In genomic region chr5:96565843-96566242, GRCh38 we compare ENCODE assay signal across 8 cellular contexts.
DNase-seq lines count a peak whose midpoint lies in the region; ATAC-seq and TF ChIP-seq lines count a peak whose summit lies in the region.

No MANE protein-coding gene starts in this region.

- no peaks in the 10 kb centered on the region for H4K20me1 ChIP-seq in IMR-90 (ENCODE audit: insufficient read depth, low read length)

- H3K23ac ChIP-seq in IMR-90 (ENCODE audit: low read depth, low read length), result no peak overlapping the region

- H2BK15ac ChIP-seq in IMR-90 (ENCODE audit: low read depth, low read length), result peak overlapping the region; percentile 63; the same call in 1 of the 3 replicates

- BruUV-seq in A673 (replicated peaks; lab: Mats Ljungman, UMichigan), result no TSS peak
- BruUV-seq in IMR-90 (replicated peaks; lab: Mats Ljungman, UMichigan), result no TSS peak

- no CpG with 5 or more reads among the region's 4 CpGs for WGBS in IMR-90 (ENCODE audit: extremely low coverage in 2 of 2, insufficient read length in 1 of 2), 2 experiments
- WGBS in lower leg skin, 2 donors, result 49 to 52% methylated on average over 4 of the region's 4 CpGs
- 82 to 85% methylated on average over 4 of the region's 4 CpGs for WGBS in upper lobe of left lung, 2 donors

- TF ChIP-seq CTCF in A673 (conservative IDR thresholded peaks at IDR 0.05; ENCODE audit: low read depth, low read length), result no peak
- no peak for TF ChIP-seq CTCF in IMR-90 (conservative IDR thresholded peaks at IDR 0.05; ENCODE audit: low read depth, low read length)
- no peak for TF ChIP-seq CTCF in chondrocyte (IDR thresholded peaks at IDR 0.05)
- no peak for TF ChIP-seq CTCF in lower leg skin (IDR thresholded peaks at IDR 0.05)
- no peak for TF ChIP-seq CTCF in upper lobe of left lung (IDR thresholded peaks at IDR 0.05)

- H4K5ac ChIP-seq in IMR-90 (ENCODE audit: low read depth, low read length), result no peak overlapping the region

- H3K56ac ChIP-seq in IMR-90 (ENCODE audit: extremely low read depth, insufficient read depth, low read length), result no peak overlapping the region

- DNase-seq in A673 (ENCODE audit: low spot score), result peak; percentile 78
- DNase-seq in IMR-90, result peak; percentile 90
- DNase-seq in chondrocyte (ENCODE audit: low spot score), result no peak
- DNase-seq in lower leg skin (ENCODE audit: low spot score in 2 of 2), result no peak
- DNase-seq in DMS114 treated with DMSO at 0.1 percent for 48 hours (lab: John Stamatoyannopoulos, UW; ENCODE audit: unreplicated experiment), result no peak
- DNase-seq in activated T-cell treated with anti-CD3 and anti-CD28 coated beads, Interleukin-2, amount 50 U/mL, for 1 hour, result no peak
- no peak for DNase-seq in upper lobe of left lung

- H2BK120ac ChIP-seq in IMR-90 (ENCODE audit: low read depth, low read length), result peak overlapping the region; percentile 68; the same call in 1 of the 2 replicates

- in situ Hi-C loops in IMR-90 (cut with MboI; ENCODE audit: low sequenced_read_pairs), result no loop called here

- H4K91ac ChIP-seq in IMR-90 (ENCODE audit: insufficient read depth, low read depth, low read length), result 0 out of 2 replicates have a peak overlapping the region, but pooled peaks have one; percentile 31

- H4K8ac ChIP-seq in IMR-90 (ENCODE audit: low read depth in 2 of 2, low read length in 2 of 2), result 0 out of 4 replicates have a peak overlapping the region, but pooled peaks have one; percentile 1 to 33

- H3K27me3 Mint-ChIP-seq in chondrocyte (ENCODE audit: low read depth), result no peaks in the 10 kb centered on the region

- no peaks in the 10 kb centered on the region for H3K36me3 Mint-ChIP-seq in chondrocyte (ENCODE audit: low read depth)

- no peak for TF ChIP-seq POLR2A in IMR-90 (IDR thresholded peaks at IDR 0.05; ENCODE audit: low read depth, low read length)
- TF ChIP-seq POLR2A in lower leg skin (IDR thresholded peaks at IDR 0.05), result no peak
- no peak for TF ChIP-seq POLR2A in upper lobe of left lung (IDR thresholded peaks at IDR 0.05)

- H3K9me3 ChIP-seq in A673 (ENCODE audit: low read depth, low read length, poor library complexity, severe bottlenecking), result no peaks in the 10 kb centered on the region
- H3K9me3 ChIP-seq in IMR-90 (ENCODE audit: control insufficient read depth, insufficient read depth, low read length), result peaks cover 2% of the 10 kb centered on the region; the same call in 1 of the 2 replicates
- no peaks in the 10 kb centered on the region for H3K9me3 ChIP-seq in upper lobe of left lung

- POLR2A ChIA-PET in A673 (lab: Charles Lee; ENCODE audit: low non-redundant PET) (no interaction called here), IMR-90 (lab: Charles Lee; ENCODE audit: unreplicated experiment) (no interaction called here)

- H2AK9ac ChIP-seq in IMR-90 (replicated peaks; ENCODE audit: low read depth, low read length, poor library complexity), result no peak overlapping the region

- H2BK20ac ChIP-seq in IMR-90 (ENCODE audit: low read depth, low read length), result peak overlapping the region; percentile 70; the same call in 1 of the 2 replicates

- dilution Hi-C loops in IMR-90 (cut with HindIII; ENCODE audit: low sequenced_read_pairs, unreplicated experiment), result no loop called here

- H2BK5ac ChIP-seq in IMR-90 (ENCODE audit: low read depth, low read length, poor library complexity, severe bottlenecking), result no peak overlapping the region

- no peak overlapping the region for H3K4me2 ChIP-seq in IMR-90 (ENCODE audit: low read depth, low read length)

- no peaks in the 10 kb centered on the region for H3K27me3 ChIP-seq in A673 (replicated peaks; ENCODE audit: insufficient read depth, low read depth, low read length, poor library complexity)
- H3K27me3 ChIP-seq in IMR-90 (ENCODE audit: control insufficient read depth, insufficient read depth, low read length), result no peaks in the 10 kb centered on the region
- H3K27me3 ChIP-seq in upper lobe of left lung, result no peaks in the 10 kb centered on the region

- no peaks in the 10 kb centered on the region for H3K36me3 ChIP-seq in A673 (ENCODE audit: insufficient read depth, low read length, poor library complexity, severe bottlenecking)
- no peaks in the 10 kb centered on the region for H3K36me3 ChIP-seq in IMR-90 (ENCODE audit: control insufficient read depth, insufficient read depth, low read length)
- H3K36me3 ChIP-seq in upper lobe of left lung, result no peaks in the 10 kb centered on the region

- H3K4ac ChIP-seq in IMR-90 (ENCODE audit: low read depth, low read length), result no peak overlapping the region

- no peaks in the 10 kb centered on the region for H3K9me3 Mint-ChIP-seq in chondrocyte (ENCODE audit: low read depth)

- H3K4me3 ChIP-seq in A673 (ENCODE audit: low read depth, low read length, poor library complexity, severe bottlenecking) (no peak overlapping the region), IMR-90 (ENCODE audit: insufficient read depth, low read depth, low read length) (no peak overlapping the region), lower leg skin (ENCODE audit: low read depth, poor library complexity, severe bottlenecking) (no peak overlapping the region), upper lobe of left lung (no peak overlapping the region)

- H3K4me1 Mint-ChIP-seq in chondrocyte (ENCODE audit: low read depth), result peaks cover 35% of the 10 kb centered on the region

- H2AFZ ChIP-seq in IMR-90 (replicated peaks; ENCODE audit: low read length, poor library complexity), result no peak overlapping the region

- H3K79me1 ChIP-seq in IMR-90 (ENCODE audit: low read depth in 1 of 2, low read length in 2 of 2), result no peaks in the 10 kb centered on the region

- H2AK5ac ChIP-seq in IMR-90 (ENCODE audit: low read depth, low read length), result no peak overlapping the region

- no peak for TF ChIP-seq RAD21 in IMR-90 (IDR thresholded peaks at IDR 0.05; ENCODE audit: low read length)

- peak overlapping the region; percentile 47; the same call in 1 of the 2 replicates for H3K14ac ChIP-seq in IMR-90 (replicated peaks; ENCODE audit: low read depth, low read length)

- peak; percentile 84 for ATAC-seq in GM19023 (IDR thresholded peaks at IDR 0.05; ENCODE audit: unreplicated experiment)
- peak; percentile 67 for ATAC-seq in IMR-90 (ENCODE audit: low read depth)
- no peak for ATAC-seq in upper lobe of left lung (ENCODE audit: low FRiP score in 2 of 2)

- peak overlapping the region; percentile 79 for H3K27ac ChIP-seq in A673 (ENCODE audit: low read depth, low read length, poor library complexity, severe bottlenecking)
- H3K27ac ChIP-seq in IMR-90 (ENCODE audit: insufficient read depth, low read length), result no peak overlapping the region
- H3K27ac ChIP-seq in upper lobe of left lung, result no peak overlapping the region

- H3K4me1 ChIP-seq in A673 (ENCODE audit: insufficient read depth, low read length, poor library complexity, severe bottlenecking) (peaks cover 58% of the 10 kb centered on the region), IMR-90 (ENCODE audit: control insufficient read depth, insufficient read depth, low read length) (peaks cover 15% of the 10 kb centered on the region), upper lobe of left lung (no peaks in the 10 kb centered on the region)

- intact Hi-C loops in A673 (cut with micrococcal nuclease; ENCODE audit: unreplicated experiment) (no loop called here), IMR-90 (cut with micrococcal nuclease) (no loop called here), lower leg skin (cut with DNase I; ENCODE audit: low total_unique reads) (no loop called here)

- peak overlapping the region; percentile 19 for H3K27ac Mint-ChIP-seq in chondrocyte (ENCODE audit: unreplicated experiment)

- CTCF ChIA-PET in A673 (lab: Charles Lee), result no interaction called here
- CTCF ChIA-PET in IMR-90 (lab: Yijun Ruan, JAX), result interaction anchor here (0.7 kb wide), 1 partner anchor 188 kb away, joined by 3 read pairs; no protein-coding TSS in a partner anchor

- H3K9ac ChIP-seq in IMR-90 (ENCODE audit: low read depth, low read length), result no peak overlapping the region

- TF ChIP-seq EP300 in upper lobe of left lung (IDR thresholded peaks at IDR 0.05), result no peak

- no peak overlapping the region for H3K4me3 Mint-ChIP-seq in chondrocyte (ENCODE audit: unreplicated experiment)

- no peak overlapping the region; the same call in 1 of the 2 replicates for H3K18ac ChIP-seq in IMR-90 (ENCODE audit: low read depth, low read length)

- peaks cover 6% of the 10 kb centered on the region; the same call in 1 of the 2 replicates for H3K9me1 ChIP-seq in IMR-90 (ENCODE audit: insufficient read depth, low read length)

TF ChIP-seq in IMR-90, 13 proteins besides CTCF, POLR2A, EP300 and RAD21:
- TF ChIP-seq MXI1 (IDR thresholded peaks at IDR 0.05; ENCODE audit: borderline replicate concordance, low read depth, low read length) (no peak), ELK1 (IDR thresholded peaks at IDR 0.05; ENCODE audit: borderline replicate concordance, low read depth, low read length) (no peak), RFX5 (IDR thresholded peaks at IDR 0.05; ENCODE audit: low read depth, low read length) (no peak), SMC3 (IDR thresholded peaks at IDR 0.05; ENCODE audit: low read depth, low read length) (no peak), FOS (IDR thresholded peaks at IDR 0.05; ENCODE audit: low read depth, low read length) (peak; percentile 54; the same call in 1 of the 2 replicates), CEBPB (IDR thresholded peaks at IDR 0.05; ENCODE audit: low read depth, low read length) (peak; percentile 19; the same call in 1 of the 2 replicates), MAFK (IDR thresholded peaks at IDR 0.05; ENCODE audit: low read depth, low read length) (peak; percentile 33; the same call in 1 of the 2 replicates), RCOR1 (IDR thresholded peaks at IDR 0.05; ENCODE audit: insufficient replicate concordance, low read length) (no peak), NFE2L2 (IDR thresholded peaks at IDR 0.05; ENCODE audit: low read depth, low read length) (peak; percentile 82)
TF ChIP-seq in IMR-90: peak in this region for 4.

Comparison
In these comparisons a context has a peak if more than half of its experiments do, and no peak if none do; other contexts are left out.
1. DNase-seq: peak in A673 (single experiment) and IMR-90 (single experiment); none in chondrocyte (single experiment), lower leg skin (0 of 2), DMS114 treated with DMSO at 0.1 percent for 48 hours (single experiment), activated T-cell treated with anti-CD3 and anti-CD28 coated beads, Interleukin-2, amount 50 U/mL, for 1 hour (single experiment) and upper lobe of left lung (0 of 2).
2. ATAC-seq: peak in GM19023 (single experiment) and IMR-90 (single experiment); none in upper lobe of left lung (0 of 2).